ENCODE assay signal across 1 cellular context in genomic region chr19:38898788-38899446, GRCh38.
TF ChIP-seq lines count a peak whose summit lies in the region.

No MANE protein-coding gene starts in this region.

TF ChIP-seq in GM23338, 12 proteins besides CTCF, POLR2A, EP300 and RAD21 (continued from another document):
- no peak for TF ChIP-seq ETS1 (IDR thresholded peaks at IDR 0.05)
- TF ChIP-seq REST (IDR thresholded peaks at IDR 0.05; ENCODE audit: unreplicated experiment): no peak
- TF ChIP-seq EZH2phosphoT487 (IDR thresholded peaks at IDR 0.05; ENCODE audit: unreplicated experiment): no peak
- no peak for TF ChIP-seq JUNB (IDR thresholded peaks at IDR 0.05; ENCODE audit: unreplicated experiment)
- no peak for TF ChIP-seq STAT1 (IDR thresholded peaks at IDR 0.05; ENCODE audit: unreplicated experiment)
- TF ChIP-seq CREB1 (CRISPR knock-in tag; IDR thresholded peaks at IDR 0.05; ENCODE audit: low read depth): no peak
- TF ChIP-seq ZNF331 (CRISPR knock-in tag; IDR thresholded peaks at IDR 0.05; ENCODE audit: low read depth): no peak
